In genomic region chr9:34707130-34707529, GRCh38 we compare ENCODE assay signal across 35 cellular contexts. TPM values are rescaled to one million over a fixed set of nuclear protein-coding genes. Genes with fewer than 3 reads are reported as not detected.
"Had no signal": no experiment of that assay in that cellular context is flagged by ENCODE, and none has a peak within 500 bp of the region (broad histone marks: within the 10 kb centered on the region; RNA-seq: fewer than 3 reads in every experiment).

No MANE protein-coding gene starts in this region.

- DNase-seq: activated B cell treated with CpG ODN at 0.5 μM for 24 hours; activated CD4-positive, alpha-beta memory T cell treated with anti-CD3 and anti-CD28 coated beads, Interleukin-2, amount 10 ng/mL, durations not matched to agents 7 days and 5 days; activated CD4-positive, alpha-beta T cell treated with anti-CD3 and anti-CD28 coated beads for 36 hours; activated CD4-positive, alpha-beta T cell treated with anti-CD3 and anti-CD28 coated beads, Interleukin-2, amount 10 ng/mL, durations not matched to agents 24 days and 14 days; activated CD4-positive, CD25-positive, alpha-beta regulatory T cell treated with anti-CD3 and anti-CD28 coated beads, Interleukin-2, amount 50 U/mL, for 72 hours; activated CD8-positive, alpha-beta memory T cell treated with anti-CD3 and anti-CD28 coated beads, Interleukin-2, amount 50 U/mL, for 48 hours; activated gamma-delta T cell; activated naive CD4-positive, alpha-beta T cell; activated naive CD4-positive, alpha-beta T cell treated with anti-CD3 and anti-CD28 coated beads, Interleukin-2, amount 50 U/mL, for 16 hours; activated T-cell treated with anti-CD3 and anti-CD28 coated beads for 4 hours; activated T-cell treated with anti-CD3 and anti-CD28 coated beads, Interleukin-2, amount 50 U/mL, for 24 hours; activated T-cell treated with anti-CD3 and anti-CD28 coated beads, Interleukin-2, amount 50 U/mL, for 72 hours; amniotic stem cell; anterior cingulate cortex; brain microvascular endothelial cell; cortex of kidney; dermis blood vessel endothelial cell; effector CD4-positive, alpha-beta T cell; effector memory CD8-positive, alpha-beta T cell; erythroblast; gastrocnemius medialis; glutamatergic neuron; SW 1271; T-cell; T1000; WERI-Rb-1 had no signal

- H3K9me3 ChIP-seq: esophagus muscularis mucosa, gastrocnemius medialis had no signal

- H3K27ac ChIP-seq: brain microvascular endothelial cell, esophagus muscularis mucosa, foreskin keratinocyte, gastrocnemius medialis, WERI-Rb-1 had no signal

- H3K36me3 ChIP-seq: brain microvascular endothelial cell, esophagus muscularis mucosa, gastrocnemius medialis, WERI-Rb-1 had no signal

- H3K4me1 ChIP-seq: gastrocnemius medialis had no signal

- H3K9me3 Mint-ChIP-seq: activated B cell treated with CpG ODN at 0.5 μM for 24 hours; activated CD4-positive, alpha-beta memory T cell treated with anti-CD3 and anti-CD28 coated beads, Interleukin-2, amount 10 ng/mL, durations not matched to agents 7 days and 5 days; activated CD4-positive, alpha-beta T cell treated with anti-CD3 and anti-CD28 coated beads, Interleukin-2, amount 10 ng/mL, durations not matched to agents 24 days and 14 days; activated T-cell treated with anti-CD3 and anti-CD28 coated beads, Interleukin-2, amount 50 U/mL, for 24 hours; activated T-cell treated with anti-CD3 and anti-CD28 coated beads, Interleukin-2, amount 50 U/mL, for 72 hours; effector memory CD8-positive, alpha-beta T cell; T-cell; T-helper 1 cell treated with Interleukin-12 subunit alpha and Interleukin-12 subunit beta and Interleukin-4 antibody, amounts not matched to agents 30 μg/mL and 1 μg/mL, for 36 hours; T-helper 2 cell treated with Interferon-gamma antibody and Interleukin-4, amounts not matched to agents 5 μg/mL and 100 μg/mL, for 36 hours had no signal

- H3K27me3 ChIP-seq: brain microvascular endothelial cell, esophagus muscularis mucosa, foreskin keratinocyte, gastrocnemius medialis had no signal

- H3K27ac Mint-ChIP-seq: activated B cell treated with CpG ODN at 0.5 μM for 24 hours; activated CD4-positive, alpha-beta memory T cell treated with anti-CD3 and anti-CD28 coated beads, Interleukin-2, amount 10 ng/mL, durations not matched to agents 7 days and 5 days; activated CD4-positive, alpha-beta T cell treated with anti-CD3 and anti-CD28 coated beads for 36 hours; activated CD4-positive, alpha-beta T cell treated with anti-CD3 and anti-CD28 coated beads, Interleukin-2, amount 10 ng/mL, durations not matched to agents 24 days and 14 days; activated naive CD8-positive, alpha-beta T cell; activated T-cell treated with anti-CD3 and anti-CD28 coated beads, Interleukin-2, amount 50 U/mL, for 24 hours; effector memory CD8-positive, alpha-beta T cell; T-cell; T-helper 1 cell treated with Interleukin-12 subunit alpha and Interleukin-12 subunit beta and Interleukin-4 antibody, amounts not matched to agents 30 μg/mL and 1 μg/mL, for 36 hours; T-helper 2 cell treated with Interferon-gamma antibody and Interleukin-4, amounts not matched to agents 5 μg/mL and 100 μg/mL, for 36 hours had no signal

- ATAC-seq: activated CD4-positive, alpha-beta T cell treated with anti-CD3 and anti-CD28 coated beads for 36 hours; activated T-cell treated with anti-CD3 and anti-CD28 coated beads, Interleukin-2, amount 50 U/mL, for 72 hours; effector memory CD8-positive, alpha-beta T cell; foreskin keratinocyte; gastrocnemius medialis; T-cell had no signal

- H3K27me3 Mint-ChIP-seq: activated CD4-positive, alpha-beta T cell treated with anti-CD3 and anti-CD28 coated beads for 36 hours; activated naive CD8-positive, alpha-beta T cell; activated T-cell treated with anti-CD3 and anti-CD28 coated beads, Interleukin-2, amount 50 U/mL, for 24 hours had no signal

- H3K4me3 Mint-ChIP-seq: activated B cell treated with CpG ODN at 0.5 μM for 24 hours; activated CD4-positive, alpha-beta memory T cell treated with anti-CD3 and anti-CD28 coated beads, Interleukin-2, amount 10 ng/mL, durations not matched to agents 7 days and 5 days; activated CD4-positive, alpha-beta T cell treated with anti-CD3 and anti-CD28 coated beads for 36 hours; activated CD4-positive, alpha-beta T cell treated with anti-CD3 and anti-CD28 coated beads, Interleukin-2, amount 10 ng/mL, durations not matched to agents 24 days and 14 days; activated naive CD8-positive, alpha-beta T cell; activated T-cell treated with anti-CD3 and anti-CD28 coated beads, Interleukin-2, amount 50 U/mL, for 24 hours; activated T-cell treated with anti-CD3 and anti-CD28 coated beads, Interleukin-2, amount 50 U/mL, for 72 hours; effector memory CD8-positive, alpha-beta T cell; T-cell; T-helper 1 cell treated with Interleukin-12 subunit alpha and Interleukin-12 subunit beta and Interleukin-4 antibody, amounts not matched to agents 30 μg/mL and 1 μg/mL, for 36 hours; T-helper 2 cell treated with Interferon-gamma antibody and Interleukin-4, amounts not matched to agents 5 μg/mL and 100 μg/mL, for 36 hours had no signal

- H3K4me3 ChIP-seq: esophagus muscularis mucosa, gastrocnemius medialis had no signal

- H3K36me3 Mint-ChIP-seq: activated naive CD8-positive, alpha-beta T cell; T-cell had no signal

RNA-seq across cellular contexts. Expression of gene CCL21, which starts 2.8 kb away (rescaled TPM):
- total RNA-seq: activated B cell treated with CpG ODN at 0.5 μM for 24 hours; activated CD4-positive, alpha-beta memory T cell treated with anti-CD3 and anti-CD28 coated beads, Interleukin-2, amount 10 ng/mL, durations not matched to agents 7 days and 5 days; activated CD4-positive, alpha-beta T cell treated with anti-CD3 and anti-CD28 coated beads for 36 hours; activated CD4-positive, alpha-beta T cell treated with anti-CD3 and anti-CD28 coated beads, Interleukin-2, amount 10 ng/mL, durations not matched to agents 24 days and 14 days; activated T-cell treated with anti-CD3 and anti-CD28 coated beads, Interleukin-2, amount 50 U/mL, for 72 hours; astrocyte; bronchial epithelial cell; chondrocyte; foreskin keratinocyte had no signal

RNA-seq across cellular contexts. Expression of gene CCL19, which starts 16.1 kb away (rescaled TPM):
- total RNA-seq: activated B cell treated with CpG ODN at 0.5 μM for 24 hours; activated CD4-positive, alpha-beta memory T cell treated with anti-CD3 and anti-CD28 coated beads, Interleukin-2, amount 10 ng/mL, durations not matched to agents 7 days and 5 days; activated CD4-positive, alpha-beta T cell treated with anti-CD3 and anti-CD28 coated beads, Interleukin-2, amount 10 ng/mL, durations not matched to agents 24 days and 14 days; activated T-cell treated with anti-CD3 and anti-CD28 coated beads, Interleukin-2, amount 50 U/mL, for 72 hours; astrocyte; bronchial epithelial cell; chondrocyte; dermis blood vessel endothelial cell; foreskin keratinocyte; gastrocnemius medialis; T-cell had no signal
- polyA plus RNA-seq: foreskin keratinocyte had no signal

RNA-seq across cellular contexts. Expression of gene CCL27, which starts 44.7 kb away (rescaled TPM):
- total RNA-seq: activated B cell treated with CpG ODN at 0.5 μM for 24 hours; activated CD4-positive, alpha-beta memory T cell treated with anti-CD3 and anti-CD28 coated beads, Interleukin-2, amount 10 ng/mL, durations not matched to agents 7 days and 5 days; cardiac septum; chondrocyte; dermis blood vessel endothelial cell; esophagus muscularis mucosa; T-cell had no signal
